In the genomic region with DNA sequence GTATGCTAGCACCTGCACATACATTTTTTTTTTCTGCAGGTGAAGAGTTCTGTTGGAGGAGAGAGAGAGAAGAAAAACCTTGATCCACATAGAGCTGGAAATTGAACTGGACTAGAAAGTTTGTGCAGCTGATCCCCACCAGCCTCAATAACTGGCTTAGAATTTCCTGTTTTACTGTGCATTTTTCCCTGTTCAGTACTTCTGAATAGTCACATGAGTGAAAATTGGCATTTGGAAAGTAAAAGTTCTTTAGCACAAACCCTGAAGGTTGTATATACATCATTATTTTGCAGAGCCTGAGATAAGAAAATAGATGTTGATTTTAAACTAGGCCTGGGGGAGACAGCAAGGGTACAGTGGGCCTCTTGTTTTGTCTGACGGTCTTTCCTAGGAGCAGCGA, we compare ENCODE assay signal across 42 cellular contexts. TPM values are rescaled to one million over a fixed set of nuclear protein-coding genes. Genes with fewer than 3 reads are reported as not detected.
"Had no signal": no experiment of that assay in that cellular context is flagged by ENCODE, and none has a peak within 500 bp of the region (broad histone marks: within the 10 kb centered on the region; RNA-seq: fewer than 3 reads in every experiment).

No MANE protein-coding gene starts in this region.

- H3K9me3 Mint-ChIP-seq: activated T-helper 2 cell treated with anti-CD3 and anti-CD28 coated beads, Interferon-gamma antibody, Interleukin-2, Interleukin-4, amounts not matched to agents 10 μg/mL and 5 μg/mL and 100 μg/mL, durations not matched to agents 14 hours and 24 hours and 36 hours had no signal

- H3K27me3 ChIP-seq: adrenal gland, ascending aorta, body of pancreas, brain microvascular endothelial cell, breast epithelium, cardiac muscle cell had no signal

- ATAC-seq: activated naive CD4-positive, alpha-beta T cell treated with anti-CD3 and anti-CD28 coated beads, Interleukin-2, amount 50 U/mL, for 72 hours; activated naive CD8-positive, alpha-beta T cell treated with anti-CD3 and anti-CD28 coated beads, Interleukin-2, amount 50 U/mL, for 24 hours; activated T-cell treated with anti-CD3 and anti-CD28 coated beads, Interleukin-2, amount 50 U/mL, for 4 hours; activated T-cell treated with anti-CD3 and anti-CD28 coated beads, Interleukin-2, amount 50 U/mL, for 72 hours; activated T-helper 17 cell treated with anti-CD3 and anti-CD28 coated beads, Interleukin-2, amount 50 U/mL, for 72 hours; body of pancreas had no signal

- H3K4me3 ChIP-seq: adrenal gland, ascending aorta, body of pancreas, breast epithelium, cardiac muscle cell had no signal

- FAIRE-seq: astrocyte, bronchial epithelial cell had no signal

- H3K4me3 Mint-ChIP-seq: activated naive CD4-positive, alpha-beta T cell treated with anti-CD3 and anti-CD28 coated beads for 36 hours; activated naive CD4-positive, alpha-beta T cell treated with anti-CD3 and anti-CD28 coated beads, Interleukin-2, amount 10 ng/mL, durations not matched to agents 7 days and 5 days; activated naive CD4-positive, alpha-beta T cell treated with anti-CD3 and anti-CD28 coated beads, Interleukin-2, amount 50 U/mL, for 24 hours; activated naive CD8-positive, alpha-beta T cell; activated naive CD8-positive, alpha-beta T cell treated with anti-CD3 and anti-CD28 coated beads for 36 hours; activated naive CD8-positive, alpha-beta T cell treated with anti-CD3 and anti-CD28 coated beads, Interleukin-2, amount 10 ng/mL, durations not matched to agents 7 days and 5 days; activated naive CD8-positive, alpha-beta T cell treated with anti-CD3 and anti-CD28 coated beads, Interleukin-2, amount 50 U/mL, for 24 hours; activated T-cell treated with anti-CD3 and anti-CD28 coated beads, Interleukin-2, amount 50 U/mL, for 24 hours; activated T-cell treated with anti-CD3 and anti-CD28 coated beads, Interleukin-2, amount 50 U/mL, for 4 hours; activated T-cell treated with anti-CD3 and anti-CD28 coated beads, Interleukin-2, amount 50 U/mL, for 72 hours; activated T-helper 1 cell treated with anti-CD3 and anti-CD28 coated beads, Interleukin-12 subunit alpha, Interleukin-12 subunit beta, Interleukin-2, Interleukin-4 antibody, amounts not matched to agents 30 ng/mL and 10 ng/mL and 1 ng/mL, durations not matched to agents 14 hours and 24 hours and 36 hours; activated T-helper 17 cell treated with anti-CD3 and anti-CD28 coated beads, Interleukin-2, amount 50 U/mL, for 72 hours; brain; central memory CD8-positive, alpha-beta T cell had no signal

- H3K36me3 ChIP-seq: adrenal gland, breast epithelium had no signal

- H3K9me3 ChIP-seq: adrenal gland, body of pancreas, breast epithelium had no signal

- H3K27ac Mint-ChIP-seq: activated naive CD4-positive, alpha-beta T cell treated with anti-CD3 and anti-CD28 coated beads for 36 hours; activated naive CD4-positive, alpha-beta T cell treated with anti-CD3 and anti-CD28 coated beads, Interleukin-2, amount 10 ng/mL, durations not matched to agents 7 days and 5 days; activated naive CD4-positive, alpha-beta T cell treated with anti-CD3 and anti-CD28 coated beads, Interleukin-2, amount 50 U/mL, for 24 hours; activated naive CD4-positive, alpha-beta T cell treated with anti-CD3 and anti-CD28 coated beads, Interleukin-2, amount 50 U/mL, for 72 hours; activated naive CD8-positive, alpha-beta T cell; activated naive CD8-positive, alpha-beta T cell treated with anti-CD3 and anti-CD28 coated beads for 36 hours; activated naive CD8-positive, alpha-beta T cell treated with anti-CD3 and anti-CD28 coated beads, Interleukin-2, amount 10 ng/mL, durations not matched to agents 7 days and 5 days; activated naive CD8-positive, alpha-beta T cell treated with anti-CD3 and anti-CD28 coated beads, Interleukin-2, amount 50 U/mL, for 24 hours; activated T-cell treated with anti-CD3 and anti-CD28 coated beads, Interleukin-2, amount 50 U/mL, for 24 hours; activated T-cell treated with anti-CD3 and anti-CD28 coated beads, Interleukin-2, amount 50 U/mL, for 72 hours; activated T-helper 1 cell treated with anti-CD3 and anti-CD28 coated beads, Interleukin-12 subunit alpha, Interleukin-12 subunit beta, Interleukin-2, Interleukin-4 antibody, amounts not matched to agents 30 ng/mL and 10 ng/mL and 1 ng/mL, durations not matched to agents 14 hours and 24 hours and 36 hours; activated T-helper 17 cell treated with anti-CD3 and anti-CD28 coated beads, Interleukin-2, amount 50 U/mL, for 72 hours; activated T-helper 2 cell treated with anti-CD3 and anti-CD28 coated beads, Interferon-gamma antibody, Interleukin-2, Interleukin-4, amounts not matched to agents 10 μg/mL and 5 μg/mL and 100 μg/mL, durations not matched to agents 14 hours and 24 hours and 36 hours; brain had no signal

- DNase-seq: activated effector memory CD4-positive, alpha-beta T cell treated with anti-CD3 and anti-CD28 coated beads, Interleukin-2, amount 50 U/mL, for 16 hours; activated effector memory CD4-positive, alpha-beta T cell treated with Interleukin-2 at 50 U/mL for 16 hours; activated gamma-delta T cell; activated gamma-delta T cell treated with Interleukin-2 at 50 U/mL for 16 hours; activated naive CD4-positive, alpha-beta T cell; activated naive CD4-positive, alpha-beta T cell treated with anti-CD3 and anti-CD28 coated beads for 36 hours; activated naive CD4-positive, alpha-beta T cell treated with anti-CD3 and anti-CD28 coated beads, Interleukin-2, amount 10 ng/mL, durations not matched to agents 7 days and 5 days; activated naive CD4-positive, alpha-beta T cell treated with anti-CD3 and anti-CD28 coated beads, Interleukin-2, amount 50 U/mL, for 16 hours; activated naive CD4-positive, alpha-beta T cell treated with Interleukin-2 at 50 U/mL for 16 hours; activated naive CD8-positive, alpha-beta T cell treated with anti-CD3 and anti-CD28 coated beads for 36 hours; activated naive CD8-positive, alpha-beta T cell treated with anti-CD3 and anti-CD28 coated beads, Interleukin-2, amount 10 ng/mL, durations not matched to agents 7 days and 5 days; activated naive CD8-positive, alpha-beta T cell treated with anti-CD3 and anti-CD28 coated beads, Interleukin-2, amount 50 U/mL, for 24 hours; activated T-cell treated with anti-CD3 and anti-CD28 coated beads, Interleukin-2, amount 50 U/mL, for 24 hours; activated T-cell treated with anti-CD3 and anti-CD28 coated beads, Interleukin-2, amount 50 U/mL, for 4 hours; activated T-cell treated with anti-CD3 and anti-CD28 coated beads, Interleukin-2, amount 50 U/mL, for 48 hours; activated T-cell treated with anti-CD3 and anti-CD28 coated beads, Interleukin-2, amount 50 U/mL, for 72 hours; adrenal gland; amniotic stem cell; amygdala; anterior cingulate cortex; aorta; body of pancreas; brain microvascular endothelial cell; caudate nucleus; central memory CD4-positive, alpha-beta T cell; cerebellar nuclear complex had no signal

- H3K4me1 ChIP-seq: adrenal gland, ascending aorta, body of pancreas, breast epithelium had no signal

- H3K36me3 Mint-ChIP-seq: activated naive CD4-positive, alpha-beta T cell treated with anti-CD3 and anti-CD28 coated beads, Interleukin-2, amount 10 ng/mL, durations not matched to agents 7 days and 5 days had no signal

- H3K4me1 Mint-ChIP-seq: activated naive CD4-positive, alpha-beta T cell treated with anti-CD3 and anti-CD28 coated beads, Interleukin-2, amount 10 ng/mL, durations not matched to agents 7 days and 5 days; activated naive CD4-positive, alpha-beta T cell treated with anti-CD3 and anti-CD28 coated beads, Interleukin-2, amount 50 U/mL, for 24 hours; activated naive CD8-positive, alpha-beta T cell treated with anti-CD3 and anti-CD28 coated beads for 36 hours; activated naive CD8-positive, alpha-beta T cell treated with anti-CD3 and anti-CD28 coated beads, Interleukin-2, amount 10 ng/mL, durations not matched to agents 7 days and 5 days; activated naive CD8-positive, alpha-beta T cell treated with anti-CD3 and anti-CD28 coated beads, Interleukin-2, amount 50 U/mL, for 24 hours; activated T-helper 17 cell treated with anti-CD3 and anti-CD28 coated beads, Interleukin-2, amount 50 U/mL, for 72 hours; brain; central memory CD8-positive, alpha-beta T cell had no signal

- H3K27ac ChIP-seq: adrenal gland, ascending aorta, body of pancreas, brain microvascular endothelial cell, breast epithelium, cardiac muscle cell had no signal

- H3K27me3 Mint-ChIP-seq: activated naive CD4-positive, alpha-beta T cell treated with anti-CD3 and anti-CD28 coated beads, Interleukin-2, amount 50 U/mL, for 24 hours; activated naive CD8-positive, alpha-beta T cell; activated naive CD8-positive, alpha-beta T cell treated with anti-CD3 and anti-CD28 coated beads for 36 hours; activated T-cell treated with anti-CD3 and anti-CD28 coated beads, Interleukin-2, amount 50 U/mL, for 24 hours; activated T-helper 17 cell treated with anti-CD3 and anti-CD28 coated beads, Interleukin-2, amount 50 U/mL, for 72 hours; brain; central memory CD8-positive, alpha-beta T cell had no signal

RNA-seq across cellular contexts. Expression of gene GHSR, which starts 42.3 kb away (rescaled TPM):
- total RNA-seq: activated naive CD4-positive, alpha-beta T cell treated with anti-CD3 and anti-CD28 coated beads for 36 hours; activated naive CD4-positive, alpha-beta T cell treated with anti-CD3 and anti-CD28 coated beads, Interleukin-2, amount 50 U/mL, for 72 hours; activated naive CD8-positive, alpha-beta T cell treated with anti-CD3 and anti-CD28 coated beads for 36 hours; activated naive CD8-positive, alpha-beta T cell treated with anti-CD3 and anti-CD28 coated beads, Interleukin-2, amount 10 ng/mL, durations not matched to agents 7 days and 5 days; activated T-cell treated with anti-CD3 and anti-CD28 coated beads, Interleukin-2, amount 50 U/mL, for 4 hours; activated T-cell treated with anti-CD3 and anti-CD28 coated beads, Interleukin-2, amount 50 U/mL, for 72 hours; activated T-helper 1 cell treated with anti-CD3 and anti-CD28 coated beads, Interleukin-12 subunit alpha, Interleukin-12 subunit beta, Interleukin-2, Interleukin-4 antibody, amounts not matched to agents 30 ng/mL and 10 ng/mL and 1 ng/mL, durations not matched to agents 14 hours and 24 hours and 36 hours; activated T-helper 17 cell treated with anti-CD3 and anti-CD28 coated beads, Interleukin-2, amount 50 U/mL, for 72 hours; activated T-helper 2 cell treated with anti-CD3 and anti-CD28 coated beads, Interferon-gamma antibody, Interleukin-2, Interleukin-4, amounts not matched to agents 10 μg/mL and 5 μg/mL and 100 μg/mL, durations not matched to agents 14 hours and 24 hours and 36 hours; aorta; ascending aorta; astrocyte; breast epithelium; bronchial epithelial cell; cardiac muscle cell; cardiac septum; cerebellum; chondrocyte had no signal
- polyA plus RNA-seq: aorta, cardiac muscle cell had no signal
